Comparison of ENCODE assay signal across 8 cellular contexts in the genomic region with DNA sequence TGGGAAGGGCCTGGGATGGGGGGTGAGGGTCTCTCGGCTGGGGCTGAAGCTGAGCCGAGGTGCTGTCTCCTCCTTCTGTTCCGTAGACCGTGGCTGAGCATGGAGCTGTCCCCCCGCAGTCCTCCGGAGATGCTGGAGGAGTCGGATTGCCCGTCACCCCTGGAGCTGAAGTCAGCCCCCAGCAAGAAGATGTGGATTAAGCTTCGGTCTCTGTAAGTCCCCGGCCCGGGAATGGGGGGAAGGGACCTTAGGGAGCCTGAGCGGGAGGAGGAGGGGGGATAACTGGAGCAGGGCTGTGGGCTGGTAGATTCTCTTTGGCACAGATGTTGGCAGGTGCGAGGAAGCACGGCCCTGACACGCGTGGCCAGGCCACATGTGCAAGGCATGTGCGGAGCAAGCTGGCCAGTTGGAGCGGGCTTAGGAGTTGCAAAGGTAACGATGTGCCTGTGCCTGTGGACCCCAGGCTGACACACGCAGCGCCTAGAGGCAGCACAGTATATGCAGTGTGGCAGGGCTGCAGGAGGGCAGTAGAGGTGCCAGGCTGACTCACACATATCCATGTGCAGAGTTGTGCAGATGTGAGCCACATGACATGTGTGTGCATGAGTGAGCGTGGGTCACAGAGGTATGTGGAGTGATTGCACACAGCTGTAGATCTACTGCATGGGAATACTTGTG. TPM values are rescaled to one million over a fixed set of nuclear protein-coding genes. Genes with fewer than 3 reads are reported as not detected.
A peak's percentile ranks its signal among the peaks of the same experiment; 100 is the strongest.
DNase-seq lines count a peak whose midpoint lies in the region; ATAC-seq lines count a peak whose summit lies in the region.

No MANE protein-coding gene starts in this region.

- H3K4me3 ChIP-seq in iPS-15b (ENCODE audit: low read depth, low read length): peak overlapping the region; percentile 66

- H3K27me3 ChIP-seq in iPS-15b (ENCODE audit: control insufficient read depth, insufficient read depth, low read length): peaks cover 88% of the 10 kb centered on the region

- peak; percentile 7 for ATAC-seq in HG03460 (IDR thresholded peaks at IDR 0.05; ENCODE audit: unreplicated experiment)

- no peaks in the 10 kb centered on the region for H3K9me3 ChIP-seq in iPS-15b (ENCODE audit: control insufficient read depth, insufficient read depth, low read length)

- H3K4me1 ChIP-seq in iPS-15b (ENCODE audit: control insufficient read depth, insufficient read depth, low read length): peaks cover 7% of the 10 kb centered on the region

- H3K9ac ChIP-seq in iPS-15b (ENCODE audit: low read depth, low read length): no peak overlapping the region

- no peaks in the 10 kb centered on the region for H3K36me3 ChIP-seq in iPS-15b (ENCODE audit: control insufficient read depth, insufficient read depth, low read length)

- peak; percentile 38 for DNase-seq in D341Med (ENCODE audit: low spot score)
- DNase-seq in activated naive CD4-positive, alpha-beta T cell treated with anti-CD3 and anti-CD28 coated beads, Interleukin-2, amount 50 U/mL, for 16 hours: peak; percentile 58
- peak; percentile 32 to 36 for DNase-seq in stimulated activated CD4-positive, alpha-beta T cell treated with anti-CD3 and anti-CD28 coated beads, Interleukin-2, amount 100 ng/mL, for 24 hours
- DNase-seq in MV-4-11 (lab: John Stamatoyannopoulos, UW): no peak
- no peak for DNase-seq in NK-92 (lab: John Stamatoyannopoulos, UW; ENCODE audit: unreplicated experiment)
- no peak for DNase-seq in cerebellum (ENCODE audit: low spot score)

RNA-seq across cellular contexts. Expression of a gene that starts 0.5 kb away (rescaled TPM):
- total RNA-seq in cerebellum: 31.1 TPM

RNA-seq across cellular contexts. Expression of a gene that starts 38.5 kb away (rescaled TPM):
- total RNA-seq in cerebellum: 12.8 TPM

RNA-seq across cellular contexts. Expression of a gene that starts 52.4 kb away (rescaled TPM):
- total RNA-seq in cerebellum: 5.4 TPM

Comparison
In these comparisons a context has a peak if more than half of its experiments do, and no peak if none do; other contexts are left out.
1. DNase-seq: peak in D341Med (single experiment), activated naive CD4-positive, alpha-beta T cell treated with anti-CD3 and anti-CD28 coated beads, Interleukin-2, amount 50 U/mL, for 16 hours (single experiment) and stimulated activated CD4-positive, alpha-beta T cell treated with anti-CD3 and anti-CD28 coated beads, Interleukin-2, amount 100 ng/mL, for 24 hours (2 of 2); none in MV-4-11 (single experiment), NK-92 (single experiment) and cerebellum (single experiment).